In the genomic region with DNA sequence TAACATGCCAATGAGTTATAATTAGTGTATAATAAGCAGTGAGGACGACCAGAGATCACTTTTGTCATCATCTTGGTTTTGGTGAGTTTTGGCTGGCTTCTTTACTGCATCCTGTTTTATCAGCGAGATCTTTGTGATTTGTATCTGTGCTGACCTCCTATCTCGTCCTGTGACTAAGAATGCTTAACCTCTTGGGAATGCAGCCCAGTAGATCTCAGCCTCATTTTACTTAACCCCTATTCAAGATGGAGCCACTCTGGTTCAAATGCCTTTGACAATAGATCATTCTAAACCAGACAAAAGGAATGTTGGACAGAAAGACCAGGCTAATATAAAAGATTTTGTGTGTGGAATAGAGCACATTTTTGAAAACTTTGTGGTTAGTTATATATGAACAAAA, we compare ENCODE assay signal across 1 cellular context.
TF ChIP-seq lines count a peak whose summit lies in the region.

No MANE protein-coding gene starts in this region.

TF ChIP-seq in A549, 52 proteins besides CTCF, POLR2A, EP300 and RAD21:
- TF ChIP-seq GATA3 (IDR thresholded peaks at IDR 0.05; ENCODE audit: borderline replicate concordance) (peak; percentile 55; the same call in 1 of the 2 replicates), PHF8 (IDR thresholded peaks at IDR 0.05; ENCODE audit: borderline replicate concordance, low read depth) (no peak)
TF ChIP-seq in A549: peak in this region for 1.
